27 cellular contexts compared by ENCODE assay signal in the genomic region with DNA sequence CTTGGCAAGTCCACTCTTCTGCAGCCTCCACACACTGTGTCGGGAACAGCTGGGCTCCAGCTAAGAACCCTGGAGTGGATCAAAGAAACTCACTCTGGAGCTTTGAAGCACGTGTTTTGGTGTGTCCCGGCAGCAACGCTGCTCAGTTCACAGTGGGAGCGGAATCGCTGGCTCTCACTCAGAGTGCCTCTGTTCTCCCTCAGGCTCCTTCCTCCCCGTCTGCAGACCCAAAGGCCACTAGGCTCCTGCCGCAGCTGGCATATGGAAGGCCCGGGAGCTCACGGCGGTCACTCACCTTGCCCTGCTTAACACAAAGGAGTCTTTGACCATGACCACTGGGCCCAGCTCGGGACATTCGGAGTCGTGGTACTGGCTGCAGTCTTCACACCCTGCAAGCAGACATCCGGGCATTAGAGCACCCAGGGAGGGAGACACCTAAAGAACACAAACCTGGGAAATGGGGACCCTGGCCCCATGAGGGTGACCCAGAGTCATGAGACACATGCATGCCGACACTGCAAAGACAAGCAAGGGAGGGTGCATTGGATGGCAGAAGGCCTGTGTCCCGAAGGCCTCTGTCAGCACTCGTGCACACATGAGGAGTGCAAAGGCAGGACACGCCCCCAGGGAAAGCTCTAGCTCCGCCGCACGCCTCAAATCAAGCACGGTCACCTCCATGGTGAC.
"Had no signal": no experiment of that assay in that cellular context is flagged by ENCODE, and none has a peak within 500 bp of the region (broad histone marks: within the 10 kb centered on the region; RNA-seq: fewer than 3 reads in every experiment).

No MANE protein-coding gene starts in this region.

- H3K9me3 ChIP-seq: heart left ventricle, left lung, mucosa of descending colon, neutrophil, right atrium auricular region, right lobe of liver, stomach, thoracic aorta, tibial artery, uterus had no signal

- H2AFZ ChIP-seq: parathyroid adenoma had no signal

- H3K36me3 ChIP-seq: uterus had no signal

- H3K27ac ChIP-seq: heart left ventricle, left lung, neutrophil, parathyroid adenoma, right atrium auricular region, right lobe of liver, stomach, thoracic aorta, tibial artery, uterus had no signal

- H3K9ac ChIP-seq: parathyroid adenoma had no signal

- DNase-seq: heart left ventricle; hypothalamus; immature natural killer cell; kidney; left colon; midbrain; mucosa of descending colon; naive thymus-derived CD4-positive, alpha-beta T cell; occipital lobe; right lobe of liver; stimulated activated CD4-positive, alpha-beta T cell treated with anti-CD3 and anti-CD28 coated beads, Interleukin-12 subunit alpha, Interleukin-12 subunit beta, amount 100 ng/mL, for 4 hours; stimulated activated CD4-positive, alpha-beta T cell treated with anti-CD3 and anti-CD28 coated beads, Interleukin-15, amount 100 ng/mL, for 24 hours; stimulated activated CD4-positive, alpha-beta T cell treated with anti-CD3 and anti-CD28 coated beads, Interleukin-2, amount 100 ng/mL, for 24 hours; stimulated activated CD4-positive, alpha-beta T cell treated with anti-CD3 and anti-CD28 coated beads, Interleukin-4, amount 100 ng/mL, for 1 hour; stimulated activated naive B cell treated with anti-CD40 and anti-IgM and Interleukin-4, amounts not matched to agents 10 μg/mL and 1 μg/mL and 100 μg/mL, for 72 hours; stimulated activated naive CD8-positive, alpha-beta T cell treated with anti-CD3 and anti-CD28 coated beads, Interleukin-15, Interleukin-2, amounts not matched to agents 100 U/mL and 50 U/mL, for 24 hours; stomach; trophoblast cell; uterus had no signal

- H3K4me3 ChIP-seq: heart left ventricle, left lung, lung, mucosa of descending colon, right atrium auricular region, right lobe of liver, smooth muscle cell, stomach, thoracic aorta, tibial artery, uterus had no signal

- ATAC-seq: heart left ventricle; left colon; left lung; mucosa of descending colon; naive thymus-derived CD4-positive, alpha-beta T cell; right lobe of liver; stimulated activated naive B cell treated with anti-CD40 and anti-IgM and Interleukin-4, amounts not matched to agents 10 μg/mL and 1 μg/mL and 100 μg/mL, for 72 hours; stimulated activated naive CD8-positive, alpha-beta T cell treated with anti-CD3 and anti-CD28 coated beads, Interleukin-15, Interleukin-2, amounts not matched to agents 100 U/mL and 50 U/mL, for 24 hours had no signal

- H3K4me2 ChIP-seq: smooth muscle cell had no signal

- H3K27me3 ChIP-seq: heart left ventricle, left lung, neutrophil, right atrium auricular region, right lobe of liver, stomach, tibial artery, uterus had no signal

- H3K4me1 ChIP-seq: parathyroid adenoma, right lobe of liver had no signal
